In genomic region chr2:27992787-27993747, GRCh38 we compare ENCODE assay signal across 11 cellular contexts.
DNase-seq lines count a peak whose midpoint lies in the region; ATAC-seq and TF ChIP-seq lines count a peak whose summit lies in the region.
"Had no signal": no experiment of that assay in that cellular context is flagged by ENCODE, and none has a peak within 500 bp of the region (broad histone marks: within the 10 kb centered on the region; RNA-seq: fewer than 3 reads in every experiment).

No MANE protein-coding gene starts in this region.

- no peak for TF ChIP-seq RAD21 in Ishikawa (IDR thresholded peaks at IDR 0.05; ENCODE audit: low read depth)

- H3K36me3 ChIP-seq in BLaER1 treated with 17β-estradiol and CSF1 and Interleukin-3, amounts not matched to agents 10 nM and 100 nM, result peaks cover 15 to 58% (median 23%) of the 10 kb centered on the region in 11 experiments; a peak in 21 of 22 replicates
- H3K36me3 ChIP-seq: upper lobe of left lung had no signal

- no peak overlapping the region for H3K9ac ChIP-seq in BLaER1 treated with 17β-estradiol and CSF1 and Interleukin-3, amounts not matched to agents 10 nM and 100 nM

- H3K4me2 ChIP-seq in BLaER1 treated with 17β-estradiol and CSF1 and Interleukin-3, amounts not matched to agents 10 nM and 100 nM, result peak overlapping the region in 6 of 11 experiments; percentile 7 to 58 (median 45); a peak in 11 of 22 replicates

- H3K27ac ChIP-seq in BLaER1 treated with 17β-estradiol and CSF1 and Interleukin-3, amounts not matched to agents 10 nM and 100 nM, result peak overlapping the region in 4 of 11 experiments; percentile 4 to 54 (median 36); a peak in 5 of 22 replicates
- H3K27ac ChIP-seq: upper lobe of left lung had no signal

- ATAC-seq in HG03457 (IDR thresholded peaks at IDR 0.05; ENCODE audit: unreplicated experiment), result no peak
- no peak for ATAC-seq in HG03139 (IDR thresholded peaks at IDR 0.05; ENCODE audit: unreplicated experiment)

- no peak overlapping the region for H3K4me3 ChIP-seq in BLaER1 treated with 17β-estradiol and CSF1 and Interleukin-3, amounts not matched to agents 10 nM and 100 nM
- H3K4me3 ChIP-seq: upper lobe of left lung had no signal

- H4K20me1 ChIP-seq in BLaER1 treated with 17β-estradiol and CSF1 and Interleukin-3, amounts not matched to agents 10 nM and 100 nM, result no peaks in the 10 kb centered on the region

- H3K27me3 ChIP-seq in BLaER1 treated with 17β-estradiol and CSF1 and Interleukin-3, amounts not matched to agents 10 nM and 100 nM, result no peaks in the 10 kb centered on the region
- H3K27me3 ChIP-seq: upper lobe of left lung had no signal

- H3K4me1 ChIP-seq in BLaER1 treated with 17β-estradiol and CSF1 and Interleukin-3, amounts not matched to agents 10 nM and 100 nM, result peaks cover 0 to 26% (median 11%) of the 10 kb centered on the region in 10 experiments; a peak in 12 of 20 replicates

- TF ChIP-seq EP300 in Ishikawa (IDR thresholded peaks at IDR 0.05; ENCODE audit: borderline replicate concordance), result no peak

- H3K9me3 ChIP-seq in BLaER1 treated with 17β-estradiol and CSF1 and Interleukin-3, amounts not matched to agents 10 nM and 100 nM (replicated peaks in 1 of 11), result peaks cover 7 to 33% (median 14%) of the 10 kb centered on the region in 11 experiments; a peak in 21 of 22 replicates
- H3K9me3 ChIP-seq: upper lobe of left lung had no signal

- DNase-seq in amniotic epithelial cell (ENCODE audit: low read depth), result peak; percentile 88
- DNase-seq in kidney tubule cell (ENCODE audit: low spot score), result peak; percentile 82
- DNase-seq in ureter (ENCODE audit: low spot score), result no peak
- DNase-seq in mesenteric fat pad (ENCODE audit: low spot score), result no peak
- DNase-seq: DMS79, left cardiac atrium, upper lobe of left lung had no signal

TF ChIP-seq in Ishikawa, 13 proteins besides CTCF, POLR2A, EP300 and RAD21:
- no peak for TF ChIP-seq FOXM1 (IDR thresholded peaks at IDR 0.05; ENCODE audit: borderline replicate concordance, low read depth)
- peak; percentile 81 for TF ChIP-seq TEAD4 (IDR thresholded peaks at IDR 0.05)

Comparison
In these comparisons a context has a peak if more than half of its experiments do, and no peak if none do; other contexts are left out.
1. DNase-seq: peak in amniotic epithelial cell (single experiment) and kidney tubule cell (single experiment); none in ureter (single experiment) and mesenteric fat pad (single experiment).